ENCODE assay signal across 8 cellular contexts in genomic region chr7:105759670-105760548, GRCh38.
DNase-seq lines count a peak whose midpoint lies in the region; ATAC-seq and TF ChIP-seq lines count a peak whose summit lies in the region.

No MANE protein-coding gene starts in this region.

- H3K4me3 ChIP-seq in mammary epithelial cell (replicated peaks in 1 of 3; ENCODE audit: insufficient read depth in 1 of 3, low read depth in 2 of 3, low read length in 3 of 3) (no peak overlapping the region), tibial artery (no peak overlapping the region)

- H3K79me2 ChIP-seq in mammary epithelial cell (ENCODE audit: insufficient read depth, low read length) = no peaks in the 10 kb centered on the region

- H3K27me3 ChIP-seq in mammary epithelial cell (ENCODE audit: insufficient read depth, low read length) (no peaks in the 10 kb centered on the region), tibial artery (no peaks in the 10 kb centered on the region)

- no peak overlapping the region for H3K4me2 ChIP-seq in mammary epithelial cell (ENCODE audit: insufficient read depth, low read depth, low read length)

- peak; percentile 41 for DNase-seq in CD1c-positive myeloid dendritic cell (ENCODE audit: extremely low spot score)
- peak; percentile 78 for DNase-seq in HCEC 1CT
- DNase-seq in NCI-H774 (lab: John Stamatoyannopoulos, UW) = peak; percentile 14
- peak; percentile 37 for DNase-seq in mammary epithelial cell
- peak in 1 of 2 donors; percentile 69 for DNase-seq in left colon
- DNase-seq in tibial artery = peak in 1 of 2 donors; percentile 31
- DNase-seq in GM19240 (ENCODE audit: insufficient read length, low spot score) = no peak

- WGBS in mammary epithelial cell (ENCODE audit: low coverage, missing lambda C conversion rate) = 60% methylated on average over 2 of the region's 2 CpGs

- no TSS peak for BruUV-seq in mammary epithelial cell (replicated peaks; lab: Mats Ljungman, UMichigan)

- intact Hi-C loops in mammary epithelial cell (cut with micrococcal nuclease) (loop anchor here (1.0 to 2.0 kb wide), 7 partner anchors 108 to 407 kb away; partner anchors contain the start of gene ATXN7L1), left colon (cut with DNase I, micrococcal nuclease) (loop anchor here (5.0 to 10.0 kb wide), 5 partner anchors 105 to 285 kb away; no protein-coding TSS in a partner anchor), tibial artery (cut with DNase I; ENCODE audit: low total_unique reads) (loop anchor here (5.0 kb wide), 2 partner anchors 108 to 282 kb away; no protein-coding TSS in a partner anchor)

- no peaks in the 10 kb centered on the region for H3K36me3 ChIP-seq in mammary epithelial cell (ENCODE audit: insufficient read depth, low read length)
- H3K36me3 ChIP-seq in tibial artery = peaks cover 0 to 7% (median 0%) of the 10 kb centered on the region in 3 donors

- CTCF ChIA-PET in mammary epithelial cell (lab: Charles Lee; ENCODE audit: low non-redundant PET) = interaction anchor here (0.6 kb wide), 1 partner anchor 45 kb away, joined by 3 read pairs; no protein-coding TSS in a partner anchor

- no peaks in the 10 kb centered on the region for H3K9me3 ChIP-seq in mammary epithelial cell (replicated peaks; ENCODE audit: insufficient read depth, low read length)
- no peaks in the 10 kb centered on the region for H3K9me3 ChIP-seq in tibial artery

- TF ChIP-seq CTCF in mammary epithelial cell (conservative IDR thresholded peaks at IDR 0.05 in 1 of 2, IDR thresholded peaks at IDR 0.05 in 1 of 2; ENCODE audit: extremely low read depth in 1 of 2, insufficient read depth in 1 of 2, low read depth in 1 of 2, low read length in 2 of 2) = peak; percentile 60 to 68
- TF ChIP-seq CTCF in tibial artery (IDR thresholded peaks at IDR 0.05) = peak; percentile 54 to 60

- dilution Hi-C loops in mammary epithelial cell (cut with HindIII; ENCODE audit: low sequenced_read_pairs) = loop anchor here (5.0 kb wide), 1 partner anchor 272 kb away; no protein-coding TSS in a partner anchor

- ATAC-seq in left colon (peak; percentile 57), HG03439 (IDR thresholded peaks at IDR 0.05; ENCODE audit: unreplicated experiment) (no peak)

- in situ Hi-C loops in mammary epithelial cell (cut with MboI; ENCODE audit: low sequenced_read_pairs in 2 of 2) = loop anchor here (5.0 to 25.0 kb wide), 4 partner anchors 115 to 402 kb away; partner anchors contain the start of gene ATXN7L1 (in 1 of the 2)

- no peaks in the 10 kb centered on the region for H4K20me1 ChIP-seq in mammary epithelial cell (ENCODE audit: insufficient read depth, low read length)

- H2AFZ ChIP-seq in mammary epithelial cell (ENCODE audit: low read depth, low read length) = no peak overlapping the region

- no peak overlapping the region for H3K9ac ChIP-seq in mammary epithelial cell (ENCODE audit: insufficient read depth, low read length)

- H3K4me1 ChIP-seq in mammary epithelial cell (ENCODE audit: insufficient read depth, low read length) (no peaks in the 10 kb centered on the region), tibial artery (no peaks in the 10 kb centered on the region)

- no peak overlapping the region for H3K27ac ChIP-seq in mammary epithelial cell (ENCODE audit: insufficient read depth, low read depth, low read length)
- H3K27ac ChIP-seq in tibial artery = no peak overlapping the region
